8 cellular contexts compared by ENCODE assay signal in genomic region chr6:100257661-100258395, GRCh38.
A peak's percentile ranks its signal among the peaks of the same experiment; 100 is the strongest.
DNase-seq lines count a peak whose midpoint lies in the region; ATAC-seq and TF ChIP-seq lines count a peak whose summit lies in the region.

No MANE protein-coding gene starts in this region.

- peak; percentile 23 for DNase-seq in HuH-7 (ENCODE audit: low spot score)
- peak; percentile 19 to 63 for DNase-seq in SJCRH30
- peak; percentile 7 for DNase-seq in hepatic stellate cell (ENCODE audit: low spot score)
- DNase-seq in transverse colon: no peak
- DNase-seq in adrenal gland: no peak
- DNase-seq in upper lobe of left lung: no peak

- H3K4me3 ChIP-seq in SJCRH30: peak overlapping the region; percentile 32
- H3K4me3 ChIP-seq in transverse colon: no peak overlapping the region
- H3K4me3 ChIP-seq in adrenal gland: no peak overlapping the region
- H3K4me3 ChIP-seq in upper lobe of left lung: no peak overlapping the region

- H3K9me3 ChIP-seq in SJCRH30 (replicated peaks) (no peaks in the 10 kb centered on the region), transverse colon (no peaks in the 10 kb centered on the region), adrenal gland (replicated peaks in 1 of 3) (no peaks in the 10 kb centered on the region), upper lobe of left lung (no peaks in the 10 kb centered on the region)

- intact Hi-C loops in transverse colon (cut with DNase I; ENCODE audit: low total_unique reads): no loop called here
- intact Hi-C loops in adrenal gland (cut with DNase I): no loop called here

- peak; percentile 93 for ATAC-seq in GM21717 (IDR thresholded peaks at IDR 0.05; ENCODE audit: unreplicated experiment)
- ATAC-seq in upper lobe of left lung (ENCODE audit: low FRiP score in 2 of 2): no peak

- TF ChIP-seq CTCF in GM12873 (IDR thresholded peaks at IDR 0.05; ENCODE audit: insufficient read depth, low read depth, low read length, missing control alignments) (peak; percentile 23), transverse colon (IDR thresholded peaks at IDR 0.05) (no peak), adrenal gland (IDR thresholded peaks at IDR 0.05) (no peak), upper lobe of left lung (IDR thresholded peaks at IDR 0.05) (no peak)

- H3K36me3 ChIP-seq in SJCRH30: no peaks in the 10 kb centered on the region
- H3K36me3 ChIP-seq in transverse colon: no peaks in the 10 kb centered on the region
- no peaks in the 10 kb centered on the region for H3K36me3 ChIP-seq in adrenal gland (replicated peaks in 1 of 2)
- no peaks in the 10 kb centered on the region for H3K36me3 ChIP-seq in upper lobe of left lung

- TF ChIP-seq POLR2A in transverse colon (IDR thresholded peaks at IDR 0.05) (no peak), adrenal gland (IDR thresholded peaks at IDR 0.05) (no peak), upper lobe of left lung (IDR thresholded peaks at IDR 0.05) (no peak)

- in situ Hi-C loops in transverse colon (cut with MboI; ENCODE audit: low pct_ligation_motif_present in 1 of 4, low pct_unique_long_range_greater_than_20kb in 1 of 4, low sequenced_read_pairs in 3 of 4): no loop called here

- 18 to 23% methylated on average over 5 of the region's 5 CpGs for WGBS in transverse colon (ENCODE audit: low coverage in 1 of 2), 2 donors
- 20 to 29% (median 22%) methylated on average over 5 of the region's 5 CpGs for WGBS in adrenal gland, 4 donors
- WGBS in upper lobe of left lung, 2 donors: 48 to 54% methylated on average over 5 of the region's 5 CpGs

- H3K4me1 ChIP-seq in SJCRH30 (peaks cover 5% of the 10 kb centered on the region; the same call in 1 of the 2 replicates), transverse colon (no peaks in the 10 kb centered on the region), adrenal gland (replicated peaks in 1 of 2) (no peaks in the 10 kb centered on the region), upper lobe of left lung (no peaks in the 10 kb centered on the region)

- TF ChIP-seq EP300 in transverse colon (IDR thresholded peaks at IDR 0.05; ENCODE audit: low read depth): no peak
- TF ChIP-seq EP300 in upper lobe of left lung (IDR thresholded peaks at IDR 0.05): no peak

- H3K27ac ChIP-seq in SJCRH30 (peak overlapping the region; percentile 14; the same call in 1 of the 2 replicates), transverse colon (no peak overlapping the region), adrenal gland (no peak overlapping the region), upper lobe of left lung (no peak overlapping the region)

- H3K27me3 ChIP-seq in SJCRH30: no peaks in the 10 kb centered on the region
- no peaks in the 10 kb centered on the region for H3K27me3 ChIP-seq in transverse colon
- no peaks in the 10 kb centered on the region for H3K27me3 ChIP-seq in adrenal gland
- no peaks in the 10 kb centered on the region for H3K27me3 ChIP-seq in upper lobe of left lung

Comparison
In these comparisons a context has a peak if more than half of its experiments do, and no peak if none do; other contexts are left out.
1. DNase-seq: peak in HuH-7 (single experiment), SJCRH30 (2 of 2) and hepatic stellate cell (single experiment); none in transverse colon (single experiment), adrenal gland (0 of 7) and upper lobe of left lung (0 of 2).